ENCODE assay signal across 1 cellular context in genomic region chr19:12680034-12680433, GRCh38.
TF ChIP-seq lines count a peak whose summit lies in the region.

No MANE protein-coding gene starts in this region.

TF ChIP-seq in GM23338, 12 proteins besides CTCF, POLR2A, EP300 and RAD21:
- no peak for TF ChIP-seq STAT1 (IDR thresholded peaks at IDR 0.05; ENCODE audit: unreplicated experiment)
- TF ChIP-seq CREB1 (CRISPR knock-in tag; IDR thresholded peaks at IDR 0.05; ENCODE audit: low read depth) = no peak
- no peak for TF ChIP-seq ZNF114 (CRISPR knock-in tag; IDR thresholded peaks at IDR 0.05)
- no peak for TF ChIP-seq EZH2phosphoT487 (IDR thresholded peaks at IDR 0.05; ENCODE audit: unreplicated experiment)
- TF ChIP-seq ETS1 (IDR thresholded peaks at IDR 0.05) = no peak
- no peak for TF ChIP-seq NANOG (IDR thresholded peaks at IDR 0.05; ENCODE audit: borderline replicate concordance)
- no peak for TF ChIP-seq ZNF462 (CRISPR knock-in tag; IDR thresholded peaks at IDR 0.05)
- TF ChIP-seq REST (IDR thresholded peaks at IDR 0.05; ENCODE audit: unreplicated experiment) = no peak
- no peak for TF ChIP-seq POLR2AphosphoS5 (IDR thresholded peaks at IDR 0.05; ENCODE audit: low read depth)
- no peak for TF ChIP-seq JUNB (IDR thresholded peaks at IDR 0.05; ENCODE audit: unreplicated experiment)
- no peak for TF ChIP-seq ZNF331 (CRISPR knock-in tag; IDR thresholded peaks at IDR 0.05; ENCODE audit: low read depth)
- no peak for TF ChIP-seq EZH2 (IDR thresholded peaks at IDR 0.05; ENCODE audit: low read depth, unreplicated experiment)
